ENCODE assay signal across 8 cellular contexts in genomic region chr9:92141144-92142129, GRCh38. TPM values are rescaled to one million over a fixed set of nuclear protein-coding genes. Genes with fewer than 3 reads are reported as not detected.
DNase-seq lines count a peak whose midpoint lies in the region; ATAC-seq, FAIRE-seq and TF ChIP-seq lines count a peak whose summit lies in the region.

No MANE protein-coding gene starts in this region.

- peaks cover 13% of the 10 kb centered on the region for H3K4me1 Mint-ChIP-seq in astrocyte (ENCODE audit: low read depth, unreplicated experiment)

- H3K9ac ChIP-seq in GM23248, result peak overlapping the region; percentile 76
- H3K9ac ChIP-seq in astrocyte (ENCODE audit: low read length), result peak overlapping the region; percentile 74

- peak overlapping the region; percentile 84 for H3K4me2 ChIP-seq in GM23248 (ENCODE audit: unreplicated experiment)
- peak overlapping the region; percentile 91 for H3K4me2 ChIP-seq in astrocyte (ENCODE audit: low read length)

- 20% methylated on average over 54 to 61 of the region's 62 CpGs for WGBS in GM23248 (ENCODE audit: low coverage in 1 of 2, low lambda C conversion rate in 2 of 2, missing lambda C conversion rate in 2 of 2), 2 experiments

- no peaks in the 10 kb centered on the region for H3K36me3 ChIP-seq in A673 (ENCODE audit: insufficient read depth, low read length, poor library complexity, severe bottlenecking)
- H3K36me3 ChIP-seq in GM23248 (ENCODE audit: low read depth), result no peaks in the 10 kb centered on the region
- no peaks in the 10 kb centered on the region for H3K36me3 ChIP-seq in astrocyte (ENCODE audit: insufficient read depth, low read length)

- H3K27me3 ChIP-seq in A673 (replicated peaks; ENCODE audit: insufficient read depth, low read depth, low read length, poor library complexity), result peaks cover 10% of the 10 kb centered on the region
- H3K27me3 ChIP-seq in GM23248 (replicated peaks; ENCODE audit: insufficient read depth), result no peaks in the 10 kb centered on the region
- no peaks in the 10 kb centered on the region for H3K27me3 ChIP-seq in astrocyte (ENCODE audit: insufficient read depth, low read length)

- H3K36me3 Mint-ChIP-seq in astrocyte (ENCODE audit: low read depth, unreplicated experiment), result peaks cover 8% of the 10 kb centered on the region

- H4K20me1 ChIP-seq in GM23248 (ENCODE audit: insufficient read depth) (no peaks in the 10 kb centered on the region), astrocyte (ENCODE audit: insufficient read depth, low read length) (no peaks in the 10 kb centered on the region)

- intact Hi-C loops in A673 (cut with micrococcal nuclease; ENCODE audit: unreplicated experiment), result loop anchor here (5.0 kb wide), 2 partner anchors 101 to 491 kb away; no protein-coding TSS in a partner anchor

- H3K4me3 ChIP-seq in A673 (ENCODE audit: low read depth, low read length, poor library complexity, severe bottlenecking), result peak overlapping the region; percentile 36
- H3K4me3 ChIP-seq in GM23248, result peak overlapping the region; percentile 71
- peak overlapping the region; percentile 54 for H3K4me3 ChIP-seq in astrocyte (ENCODE audit: insufficient read depth, low read depth, low read length)

- peaks cover 17% of the 10 kb centered on the region; the same call in 1 of the 2 replicates for H3F3A ChIP-seq in GM23248 (ENCODE audit: insufficient read depth)

- no peak for FAIRE-seq in astrocyte (lab: Jason Lieb, UNC)

- no peak overlapping the region for H3K27ac ChIP-seq in A673 (ENCODE audit: low read depth, low read length, poor library complexity, severe bottlenecking)
- no peak overlapping the region for H3K27ac ChIP-seq in GM23248
- no peak overlapping the region for H3K27ac ChIP-seq in astrocyte (ENCODE audit: low read depth, low read length)

- no peak for DNase-seq in A673 (ENCODE audit: low spot score)
- peak; percentile 76 for DNase-seq in GM23248
- no peak for DNase-seq in astrocyte (ENCODE audit: low read depth)
- peak; percentile 50 for DNase-seq in iPS-NIHi7 (ENCODE audit: extremely low spot score)
- peak; percentile 7 for DNase-seq in stromal cell of bone marrow (ENCODE audit: low read depth)
- DNase-seq in amygdala (lab: John Stamatoyannopoulos, UW), result no peak
- DNase-seq in activated CD4-positive, CD25-positive, alpha-beta regulatory T cell treated with anti-CD3 and anti-CD28 coated beads, Interleukin-2, amount 50 U/mL, for 72 hours, result no peak

- H3K27me3 Mint-ChIP-seq in astrocyte (ENCODE audit: low read depth, unreplicated experiment), result peaks cover 16% of the 10 kb centered on the region

- peaks cover 24% of the 10 kb centered on the region for H3K79me2 ChIP-seq in GM23248 (ENCODE audit: insufficient read depth)
- no peaks in the 10 kb centered on the region for H3K79me2 ChIP-seq in astrocyte (ENCODE audit: insufficient read depth, low read length)

- H3K4me1 ChIP-seq in A673 (ENCODE audit: insufficient read depth, low read length, poor library complexity, severe bottlenecking), result peaks cover 8% of the 10 kb centered on the region
- H3K4me1 ChIP-seq in GM23248 (ENCODE audit: insufficient read depth), result peaks cover 11% of the 10 kb centered on the region
- peaks cover 19% of the 10 kb centered on the region for H3K4me1 ChIP-seq in astrocyte (ENCODE audit: insufficient read depth, low read length)

- no peaks in the 10 kb centered on the region for H3K9me3 ChIP-seq in A673 (ENCODE audit: low read depth, low read length, poor library complexity, severe bottlenecking)
- no peaks in the 10 kb centered on the region for H3K9me3 ChIP-seq in GM23248 (ENCODE audit: low read depth)
- H3K9me3 ChIP-seq in astrocyte (ENCODE audit: insufficient read depth, low read depth, low read length), result no peaks in the 10 kb centered on the region

- peaks cover 6% of the 10 kb centered on the region for H3K9me3 Mint-ChIP-seq in astrocyte (ENCODE audit: unreplicated experiment)

- in situ Hi-C loops in GM23248 (cut with MboI), result loop anchor here (25.0 kb wide), 1 partner anchor 496 kb away; no protein-coding TSS in a partner anchor

- peak overlapping the region; percentile 81 for H2AFZ ChIP-seq in GM23248
- peak overlapping the region; percentile 77 for H2AFZ ChIP-seq in astrocyte (ENCODE audit: low read depth, low read length)

- no TSS peak for BruUV-seq in A673 (replicated peaks; lab: Mats Ljungman, UMichigan)

- CTCF ChIA-PET in A673 (lab: Charles Lee), result interaction anchor here (0.6 to 1.4 kb wide), 2 partner anchors 22 to 101 kb away, joined by 3 to 6 read pairs; no protein-coding TSS in a partner anchor

- POLR2A ChIA-PET in A673 (lab: Charles Lee; ENCODE audit: low non-redundant PET), result no interaction called here

- no peaks in the 10 kb centered on the region for H3K9me2 ChIP-seq in GM23248 (ENCODE audit: insufficient read depth)

- no peak for ATAC-seq in HG03457 (IDR thresholded peaks at IDR 0.05; ENCODE audit: unreplicated experiment)

- H3K4me3 Mint-ChIP-seq in astrocyte (ENCODE audit: unreplicated experiment), result peak overlapping the region; percentile 82

- no peak overlapping the region for H3K27ac Mint-ChIP-seq in astrocyte (ENCODE audit: unreplicated experiment)

- TF ChIP-seq CTCF in A673 (conservative IDR thresholded peaks at IDR 0.05; ENCODE audit: low read depth, low read length) (no peak), astrocyte (IDR thresholded peaks at IDR 0.05; ENCODE audit: insufficient read depth, low read depth, low read length) (no peak)

RNA-seq across cellular contexts. Expression of gene SPTLC1, which starts 26.2 kb away (rescaled TPM):
- 60.6 and 62.1 TPM in 2 replicates for total RNA-seq in A673 (2021)
- 102 and 142 TPM in 2 replicates for total RNA-seq in GM23248 (2014; rRNA removed; shearing (Covaris generic))
- polyA plus RNA-seq in GM23248 (2016; fragmentation: Nextera tagmentation; extraction: Ambion mirVana), result 113 and 115 TPM in 2 replicates
- total RNA-seq in astrocyte, result 75.9 and 82.0 TPM in 2 replicates

Comparison
In these comparisons a context has a peak if more than half of its experiments do, and no peak if none do; other contexts are left out.
1. DNase-seq: peak in GM23248 (single experiment), iPS-NIHi7 (single experiment) and stromal cell of bone marrow (single experiment); none in A673 (single experiment), astrocyte (single experiment), amygdala (0 of 56) and activated CD4-positive, CD25-positive, alpha-beta regulatory T cell treated with anti-CD3 and anti-CD28 coated beads, Interleukin-2, amount 50 U/mL, for 72 hours (single experiment).
2. Peak in every context shown above with its lines, with median percentiles within 50 percentile points of each other: H3K4me3 ChIP-seq.